Comparison of ENCODE assay signal across 23 cellular contexts in the genomic region with DNA sequence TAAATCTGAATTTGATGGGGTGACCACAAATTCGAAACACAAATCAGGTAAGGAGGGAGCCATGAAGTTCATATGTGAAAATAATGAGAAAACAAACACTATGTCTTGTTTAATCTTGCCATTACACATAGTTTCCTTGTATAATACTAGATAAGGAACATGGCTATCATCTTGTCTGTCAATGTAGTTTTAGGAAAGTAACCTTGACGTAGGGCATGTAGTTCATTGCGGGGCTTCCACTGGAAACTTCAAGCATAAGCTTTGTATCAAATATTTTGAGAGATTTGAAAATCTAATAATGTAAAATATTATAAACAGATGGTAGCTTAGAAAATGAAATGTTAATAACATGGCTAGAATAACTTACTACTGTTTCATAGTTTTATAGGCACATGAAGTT.
"Had no signal": no experiment of that assay in that cellular context is flagged by ENCODE, and none has a peak within 500 bp of the region (broad histone marks: within the 10 kb centered on the region; RNA-seq: fewer than 3 reads in every experiment).

No MANE protein-coding gene starts in this region.

- H3K36me3 ChIP-seq: lower lobe of right lung had no signal

- H3K4me2 ChIP-seq: hepatocyte had no signal

- H3K27ac ChIP-seq: coronary artery, dorsolateral prefrontal cortex, esophagus muscularis mucosa, gastrocnemius medialis, heart left ventricle, hepatocyte, left lung, lower lobe of right lung had no signal

- H3K27me3 ChIP-seq: dorsolateral prefrontal cortex, esophagus muscularis mucosa, gastrocnemius medialis, heart left ventricle, hepatocyte, left lung had no signal

- H3K27ac Mint-ChIP-seq: immature natural killer cell, mesothelial cell of epicardium had no signal

- H2AFZ ChIP-seq: hepatocyte had no signal

- ATAC-seq: gastrocnemius medialis, left cardiac atrium, left lung, left ventricle myocardium superior, lower lobe of right lung, mucosa of descending colon had no signal

- H3K4me3 ChIP-seq: coronary artery, dorsolateral prefrontal cortex, esophagus muscularis mucosa, gastrocnemius medialis, heart left ventricle, hepatocyte, left lung, lower lobe of right lung, mucosa of descending colon had no signal

- FAIRE-seq: colon, endothelial cell of umbilical vein, keratinocyte had no signal

- H3K9me3 ChIP-seq: gastrocnemius medialis, mucosa of descending colon had no signal

- DNase-seq: dermis blood vessel endothelial cell; dorsolateral prefrontal cortex; effector CD4-positive, alpha-beta T cell; effector memory CD4-positive, alpha-beta T cell; foreskin fibroblast; foreskin melanocyte; gastrocnemius medialis; heart left ventricle; hypothalamus; immature natural killer cell; left cardiac atrium; left lung; left ventricle myocardium superior; lower lobe of right lung; mucosa of descending colon; naive B cell had no signal

- H3K4me1 ChIP-seq: lower lobe of right lung had no signal

- H3K4me3 Mint-ChIP-seq: immature natural killer cell, mesothelial cell of epicardium, naive B cell had no signal

- H3K27me3 Mint-ChIP-seq: naive B cell had no signal

- H3K4me1 Mint-ChIP-seq: naive B cell had no signal
